8 cellular contexts compared by ENCODE assay signal in genomic region chrX:119690921-119691716, GRCh38. TPM values are rescaled to one million over a fixed set of nuclear protein-coding genes. Genes with fewer than 3 reads are reported as not detected.
DNase-seq lines count a peak whose midpoint lies in the region; ATAC-seq, FAIRE-seq and TF ChIP-seq lines count a peak whose summit lies in the region.

No MANE protein-coding gene starts in this region.

- H3K4me3 Mint-ChIP-seq in astrocyte (ENCODE audit: unreplicated experiment): peak overlapping the region; percentile 97
- H3K4me3 Mint-ChIP-seq in neural progenitor cell: peak overlapping the region; percentile 95

- peak; percentile 94 for FAIRE-seq in GM12891 (lab: Jason Lieb, UNC)
- FAIRE-seq in astrocyte (lab: Jason Lieb, UNC): peak; percentile 88

- H3K9ac ChIP-seq in astrocyte (ENCODE audit: low read length) (no peak overlapping the region), neural progenitor cell (no peak overlapping the region)

- no peaks in the 10 kb centered on the region for H3K79me2 ChIP-seq in astrocyte (ENCODE audit: insufficient read depth, low read length)
- H3K79me2 ChIP-seq in neural progenitor cell (ENCODE audit: low read depth): peaks cover 9% of the 10 kb centered on the region

- no peaks in the 10 kb centered on the region for H3K9me3 ChIP-seq in astrocyte (ENCODE audit: insufficient read depth, low read depth, low read length)
- no peaks in the 10 kb centered on the region for H3K9me3 ChIP-seq in neural progenitor cell (ENCODE audit: low read depth)

- H4K20me1 ChIP-seq in astrocyte (ENCODE audit: insufficient read depth, low read length): no peaks in the 10 kb centered on the region
- no peaks in the 10 kb centered on the region for H4K20me1 ChIP-seq in neural progenitor cell (ENCODE audit: low read depth)

- H3K4me1 Mint-ChIP-seq in astrocyte (ENCODE audit: low read depth, unreplicated experiment) (peaks cover 6% of the 10 kb centered on the region), neural progenitor cell (peaks cover 34% of the 10 kb centered on the region)

- H2AFZ ChIP-seq in astrocyte (ENCODE audit: low read depth, low read length): no peak overlapping the region
- H2AFZ ChIP-seq in neural progenitor cell (replicated peaks): no peak overlapping the region

- H3K36me3 ChIP-seq in astrocyte (ENCODE audit: insufficient read depth, low read length): no peaks in the 10 kb centered on the region
- H3K36me3 ChIP-seq in neural progenitor cell: no peaks in the 10 kb centered on the region

- no peak for TF ChIP-seq CTCF in astrocyte (IDR thresholded peaks at IDR 0.05; ENCODE audit: insufficient read depth, low read depth, low read length)
- TF ChIP-seq CTCF in neural progenitor cell (IDR thresholded peaks at IDR 0.05): no peak

- H3K4me3 ChIP-seq in astrocyte (ENCODE audit: insufficient read depth, low read depth, low read length) (no peak overlapping the region), neural progenitor cell (peak overlapping the region; percentile 64)

- no peaks in the 10 kb centered on the region for H3K27me3 Mint-ChIP-seq in astrocyte (ENCODE audit: low read depth, unreplicated experiment)
- peaks cover 3% of the 10 kb centered on the region for H3K27me3 Mint-ChIP-seq in neural progenitor cell (ENCODE audit: insufficient read depth, low read depth)

- DNase-seq in GM12891 (ENCODE audit: insufficient read length, low spot score) (no peak), astrocyte (ENCODE audit: low read depth) (peak; percentile 45), neural progenitor cell (ENCODE audit: low spot score) (no peak), NCI-H1092 treated with DMSO at 0.1 percent for 48 hours (lab: John Stamatoyannopoulos, UW) (no peak)

- H3K27ac Mint-ChIP-seq in astrocyte (ENCODE audit: unreplicated experiment) (peak overlapping the region; percentile 66), neural progenitor cell (no peak overlapping the region)

- TF ChIP-seq POLR2A in GM12891 (IDR thresholded peaks at IDR 0.05; ENCODE audit: low read depth, low read length) (no peak), Raji (IDR thresholded peaks at IDR 0.05; ENCODE audit: insufficient read depth, low read depth, low read length) (peak; percentile 46; the same call in 1 of the 2 replicates)

- H3K9me3 Mint-ChIP-seq in astrocyte (ENCODE audit: unreplicated experiment): peaks cover 3% of the 10 kb centered on the region
- peaks cover 18% of the 10 kb centered on the region for H3K9me3 Mint-ChIP-seq in neural progenitor cell

- ATAC-seq in GM19324 (IDR thresholded peaks at IDR 0.05; ENCODE audit: low FRiP score, unreplicated experiment): no peak
- ATAC-seq in HG03039 (IDR thresholded peaks at IDR 0.05; ENCODE audit: unreplicated experiment): no peak
- no peak for ATAC-seq in HG02884 (IDR thresholded peaks at IDR 0.05; ENCODE audit: unreplicated experiment)

- H3K4me2 ChIP-seq in astrocyte (ENCODE audit: low read length) (peak overlapping the region; percentile 88), neural progenitor cell (peak overlapping the region; percentile 84)

- H3K4me1 ChIP-seq in astrocyte (ENCODE audit: insufficient read depth, low read length): no peaks in the 10 kb centered on the region
- H3K4me1 ChIP-seq in neural progenitor cell: peaks cover 11% of the 10 kb centered on the region

- H3K27ac ChIP-seq in astrocyte (ENCODE audit: low read depth, low read length): no peak overlapping the region
- no peak overlapping the region for H3K27ac ChIP-seq in neural progenitor cell

- H3F3A ChIP-seq in neural progenitor cell (ENCODE audit: low read depth): peaks cover 9% of the 10 kb centered on the region

- no peaks in the 10 kb centered on the region for H3K27me3 ChIP-seq in astrocyte (ENCODE audit: insufficient read depth, low read length)
- H3K27me3 ChIP-seq in neural progenitor cell: peaks cover 41% of the 10 kb centered on the region

- H3K36me3 Mint-ChIP-seq in astrocyte (ENCODE audit: low read depth, unreplicated experiment) (no peaks in the 10 kb centered on the region), neural progenitor cell (no peaks in the 10 kb centered on the region)

TF ChIP-seq in GM12891, 5 proteins besides CTCF, POLR2A, EP300 and RAD21:
- TF ChIP-seq POLR2AphosphoS5 (IDR thresholded peaks at IDR 0.05; ENCODE audit: low read depth, low read length): no peak
TF ChIP-seq in GM12891: peak in this region for 0.

RNA-seq across cellular contexts. Expression of gene SEPTIN6, which starts 1.8 kb away (rescaled TPM):
- polyA plus RNA-seq in GM12891 (2012; ENCODE audit: low read depth, missing spikeins): 245 TPM
- total RNA-seq in astrocyte: 24.7 and 25.3 TPM in 2 replicates
- 19.4 and 21.7 TPM in 2 replicates for total RNA-seq in neural progenitor cell (ENCODE audit: low replicate concordance)
